8 cellular contexts compared by ENCODE assay signal in genomic region chr9:89606049-89606481, GRCh38. TPM values are rescaled to one million over a fixed set of nuclear protein-coding genes. Genes with fewer than 3 reads are reported as not detected.
DNase-seq lines count a peak whose midpoint lies in the region; ATAC-seq, FAIRE-seq and TF ChIP-seq lines count a peak whose summit lies in the region.

No MANE protein-coding gene starts in this region.

- peak overlapping the region; percentile 86 for H3K4me3 Mint-ChIP-seq in activated naive CD8-positive, alpha-beta T cell treated with anti-CD3 and anti-CD28 coated beads, Interleukin-2, amount 50 U/mL, for 24 hours
- H3K4me3 Mint-ChIP-seq in nephron progenitor cell: peak overlapping the region; percentile 88

- intact Hi-C loops in transverse colon (cut with DNase I; ENCODE audit: low total_unique reads): loop anchor here (5.0 to 10.0 kb wide), 2 partner anchors 286 to 339 kb away; no protein-coding TSS in a partner anchor

- ATAC-seq in activated naive CD8-positive, alpha-beta T cell treated with anti-CD3 and anti-CD28 coated beads, Interleukin-2, amount 50 U/mL, for 24 hours: peak; percentile 4

- peaks cover 40% of the 10 kb centered on the region for H3K4me1 Mint-ChIP-seq in activated naive CD8-positive, alpha-beta T cell treated with anti-CD3 and anti-CD28 coated beads, Interleukin-2, amount 50 U/mL, for 24 hours
- H3K4me1 Mint-ChIP-seq in nephron progenitor cell: peaks cover 44% of the 10 kb centered on the region

- H3K9me3 Mint-ChIP-seq in activated naive CD8-positive, alpha-beta T cell treated with anti-CD3 and anti-CD28 coated beads, Interleukin-2, amount 50 U/mL, for 24 hours: no peaks in the 10 kb centered on the region
- H3K9me3 Mint-ChIP-seq in nephron progenitor cell: no peaks in the 10 kb centered on the region

- FAIRE-seq in RCC 7860 (lab: Jason Lieb, UNC): no peak

- H3K36me3 ChIP-seq in transverse colon: no peaks in the 10 kb centered on the region

- in situ Hi-C loops in transverse colon (cut with MboI; ENCODE audit: low pct_ligation_motif_present in 1 of 4, low pct_unique_long_range_greater_than_20kb in 1 of 4, low sequenced_read_pairs in 3 of 4): loop anchor here in 2 of 4 donors (10.0 to 25.0 kb wide), 2 partner anchors 306 to 319 kb away; no protein-coding TSS in a partner anchor

- TF ChIP-seq POLR2A in transverse colon (IDR thresholded peaks at IDR 0.05): peak; percentile 72

- peak overlapping the region; percentile 91 to 97 (median 94) for H3K27ac ChIP-seq in transverse colon

- H3K9me3 ChIP-seq in transverse colon: no peaks in the 10 kb centered on the region

- peak overlapping the region; percentile 58 to 76 (median 68) for H3K4me3 ChIP-seq in transverse colon

- peaks cover 6% of the 10 kb centered on the region for H3K27me3 Mint-ChIP-seq in activated naive CD8-positive, alpha-beta T cell treated with anti-CD3 and anti-CD28 coated beads, Interleukin-2, amount 50 U/mL, for 24 hours
- H3K27me3 Mint-ChIP-seq in nephron progenitor cell (ENCODE audit: low read depth, poor library complexity): peaks cover 36% of the 10 kb centered on the region

- no peaks in the 10 kb centered on the region for H3K36me3 Mint-ChIP-seq in activated naive CD8-positive, alpha-beta T cell treated with anti-CD3 and anti-CD28 coated beads, Interleukin-2, amount 50 U/mL, for 24 hours (ENCODE audit: low read depth)
- no peaks in the 10 kb centered on the region for H3K36me3 Mint-ChIP-seq in nephron progenitor cell (ENCODE audit: low read depth)

- H3K27ac Mint-ChIP-seq in activated naive CD8-positive, alpha-beta T cell treated with anti-CD3 and anti-CD28 coated beads, Interleukin-2, amount 50 U/mL, for 24 hours: peak overlapping the region; percentile 67
- no peak overlapping the region for H3K27ac Mint-ChIP-seq in nephron progenitor cell

- no peaks in the 10 kb centered on the region for H3K27me3 ChIP-seq in transverse colon

- H3K4me1 ChIP-seq in transverse colon: peaks cover 16 to 37% (median 34%) of the 10 kb centered on the region in 4 donors

- no peak for TF ChIP-seq EP300 in transverse colon (IDR thresholded peaks at IDR 0.05; ENCODE audit: low read depth)

- 9% methylated on average over 35 of the region's 36 CpGs; no CpG with 5 or more reads in 1 of the 2 donors for WGBS in transverse colon (ENCODE audit: low coverage in 1 of 2), 2 donors

- DNase-seq in SIG-M5 treated with dmso at 0.1 percent for 504 hours (lab: John Stamatoyannopoulos, UW; ENCODE audit: unreplicated experiment) (peak; percentile 24), SIG-M5 (lab: John Stamatoyannopoulos, UW) (no peak), RCC 7860 (ENCODE audit: low spot score) (peak; percentile 54), globus pallidus (ENCODE audit: low spot score) (peak; percentile 62), nephron progenitor cell (peak; percentile 63), transverse colon (peak; percentile 85)
- DNase-seq in activated naive CD8-positive, alpha-beta T cell treated with anti-CD3 and anti-CD28 coated beads, Interleukin-2, amount 50 U/mL, for 24 hours: peak; percentile 48
- DNase-seq in activated CD4-positive, CD25-positive, alpha-beta regulatory T cell (lab: John Stamatoyannopoulos, UW): no peak

- TF ChIP-seq CTCF in nephron progenitor cell (IDR thresholded peaks at IDR 0.05) (no peak), transverse colon (IDR thresholded peaks at IDR 0.05) (peak in 1 of 5 experiments; percentile 10)

RNA-seq across cellular contexts. Expression of gene GADD45G, which starts 1.3 kb away (rescaled TPM):
- total RNA-seq in transverse colon: 10 to 100 TPM in 2 of 4 donors, 1 to 10 TPM in 2; 8.4 to 12.7 (median 10.3) TPM

Comparison
In these comparisons a context has a peak if more than half of its experiments do, and no peak if none do; other contexts are left out.
1. DNase-seq: peak in SIG-M5 treated with dmso at 0.1 percent for 504 hours (single experiment), RCC 7860 (single experiment), activated naive CD8-positive, alpha-beta T cell treated with anti-CD3 and anti-CD28 coated beads, Interleukin-2, amount 50 U/mL, for 24 hours (single experiment), globus pallidus (single experiment), nephron progenitor cell (single experiment) and transverse colon (single experiment); none in SIG-M5 (single experiment) and activated CD4-positive, CD25-positive, alpha-beta regulatory T cell (0 of 4).